In genomic region chr9:137256362-137256761, GRCh38 we compare ENCODE assay signal across 9 cellular contexts. TPM values are rescaled to one million over a fixed set of nuclear protein-coding genes. Genes with fewer than 3 reads are reported as not detected.
DNase-seq lines count a peak whose midpoint lies in the region; ATAC-seq and TF ChIP-seq lines count a peak whose summit lies in the region.
"Had no signal": no experiment of that assay in that cellular context is flagged by ENCODE, and none has a peak within 500 bp of the region (broad histone marks: within the 10 kb centered on the region; RNA-seq: fewer than 3 reads in every experiment).

No MANE protein-coding gene starts in this region.

- H3K9me3 Mint-ChIP-seq in CD8-positive, alpha-beta memory T cell = no peaks in the 10 kb centered on the region
- no peaks in the 10 kb centered on the region for H3K9me3 Mint-ChIP-seq in endodermal cell
- H3K9me3 Mint-ChIP-seq in osteocyte (ENCODE audit: unreplicated experiment) = no peaks in the 10 kb centered on the region

- H2AFZ ChIP-seq in OCI-LY3 (ENCODE audit: low read depth, low read length) = no peak overlapping the region

- H3K79me2 ChIP-seq in OCI-LY3 (ENCODE audit: low read length) = peaks cover 31% of the 10 kb centered on the region

- POLR2A ChIA-PET in CD8-positive, alpha-beta memory T cell (lab: Charles Lee) = interaction anchor here (5.4 kb wide), 1 partner anchor 15 kb away, joined by 83 read pairs; the partner anchor contains the start of gene TUBB4B
- POLR2A ChIA-PET in GM10248 (lab: Yijun Ruan, JAX) = interaction anchor here (1.0 to 7.2 kb wide), 2 partner anchors 13 to 46 kb away, joined by 3 to 124 read pairs; partner anchors contain the start of genes NRARP and TUBB4B

- H3K4me1 Mint-ChIP-seq in CD8-positive, alpha-beta memory T cell = peaks cover 8 to 25% (median 11%) of the 10 kb centered on the region in 3 donors
- peaks cover 8% of the 10 kb centered on the region for H3K4me1 Mint-ChIP-seq in endodermal cell
- peaks cover 15% of the 10 kb centered on the region for H3K4me1 Mint-ChIP-seq in osteocyte (ENCODE audit: unreplicated experiment)

- no peaks in the 10 kb centered on the region for H3K36me3 ChIP-seq in CD8-positive, alpha-beta memory T cell (ENCODE audit: insufficient read depth, low read length)
- H3K36me3 ChIP-seq in OCI-LY3 (replicated peaks; ENCODE audit: low read depth, low read length) (peaks cover 13% of the 10 kb centered on the region), endodermal cell (ENCODE audit: control insufficient read depth, insufficient read depth, low read length) (peaks cover 25% of the 10 kb centered on the region)

- no peak for ATAC-seq in GM21447 (IDR thresholded peaks at IDR 0.05; ENCODE audit: unreplicated experiment)
- no peak for ATAC-seq in GM19328 (IDR thresholded peaks at IDR 0.05; ENCODE audit: unreplicated experiment)

- CTCF ChIA-PET in CD8-positive, alpha-beta memory T cell (lab: Charles Lee) = interaction anchor here (1.4 to 6.2 kb wide), 5 partner anchors 15 to 167 kb away, joined by 5 to 43 read pairs (median 7); partner anchors contain the start of genes EXD3, NOXA1 and TUBB4B
- CTCF ChIA-PET in GM10248 (lab: Yijun Ruan, JAX) = interaction anchor here (0.9 to 2.3 kb wide), 8 partner anchors 9 to 167 kb away, joined by 3 to 13 read pairs (median 4); partner anchors contain the start of genes ANAPC2, EXD3, NOXA1 and NRARP

- WGBS in endodermal cell (ENCODE audit: insufficient coverage in 1 of 2, insufficient read length in 1 of 2), 2 experiments = 87 to 93% methylated on average over 9 to 15 of the region's 15 CpGs

- H3K27me3 Mint-ChIP-seq in CD8-positive, alpha-beta memory T cell = no peaks in the 10 kb centered on the region
- H3K27me3 Mint-ChIP-seq in endodermal cell (ENCODE audit: insufficient read depth) = no peaks in the 10 kb centered on the region
- no peaks in the 10 kb centered on the region for H3K27me3 Mint-ChIP-seq in osteocyte (ENCODE audit: unreplicated experiment)

- peaks cover 0 to 29% (median 0%) of the 10 kb centered on the region in 3 donors for H3K36me3 Mint-ChIP-seq in CD8-positive, alpha-beta memory T cell
- H3K36me3 Mint-ChIP-seq in endodermal cell (ENCODE audit: low read depth) (peaks cover 22% of the 10 kb centered on the region), osteocyte (ENCODE audit: unreplicated experiment) (no peaks in the 10 kb centered on the region)

- peak overlapping the region; percentile 86 to 93 (median 88) for H3K4me3 Mint-ChIP-seq in CD8-positive, alpha-beta memory T cell
- H3K4me3 Mint-ChIP-seq in endodermal cell (peak overlapping the region; percentile 72), osteocyte (ENCODE audit: unreplicated experiment) (peak overlapping the region; percentile 85)

- H4K20me1 ChIP-seq in OCI-LY3 (ENCODE audit: insufficient read depth, low read length) = 0 out of 2 replicates have a peak, but pooled peaks cover 6% of the 10 kb centered on the region

- TF ChIP-seq CTCF in OCI-LY3 (IDR thresholded peaks at IDR 0.05; ENCODE audit: low read depth, low read length) = no peak
- no peak for TF ChIP-seq CTCF in endodermal cell (conservative IDR thresholded peaks at IDR 0.05)
- TF ChIP-seq CTCF in osteocyte (IDR thresholded peaks at IDR 0.05) = no peak
- no peak for TF ChIP-seq CTCF in GM10248 (IDR thresholded peaks at IDR 0.05; ENCODE audit: control extremely low read depth, extremely low read depth, low read depth, missing control alignments)

- peak overlapping the region in 3 of 8 donors; percentile 61 to 81 (median 61) for H3K27ac Mint-ChIP-seq in CD8-positive, alpha-beta memory T cell
- no peak overlapping the region for H3K27ac Mint-ChIP-seq in endodermal cell
- H3K27ac Mint-ChIP-seq in osteocyte (ENCODE audit: unreplicated experiment) = no peak overlapping the region

- peak overlapping the region; percentile 83 for H3K4me2 ChIP-seq in OCI-LY3 (ENCODE audit: low read length)

- H3K27ac ChIP-seq in CD8-positive, alpha-beta memory T cell (ENCODE audit: low read depth, low read length) = no peak overlapping the region
- H3K27ac ChIP-seq in OCI-LY3 (ENCODE audit: low read length) = no peak overlapping the region
- no peak overlapping the region for H3K27ac ChIP-seq in endodermal cell (ENCODE audit: low read depth, low read length)

- no peaks in the 10 kb centered on the region for H3K9me3 ChIP-seq in CD8-positive, alpha-beta memory T cell (ENCODE audit: low read length)
- H3K9me3 ChIP-seq in OCI-LY3 (ENCODE audit: insufficient read depth, low read length) = no peaks in the 10 kb centered on the region
- no peaks in the 10 kb centered on the region for H3K9me3 ChIP-seq in endodermal cell (ENCODE audit: control insufficient read depth, low read length)
- H3K9me3 ChIP-seq: testis had no signal

- peak overlapping the region; percentile 72 for H3K4me3 ChIP-seq in CD8-positive, alpha-beta memory T cell (ENCODE audit: low read length)
- H3K4me3 ChIP-seq in OCI-LY3 (ENCODE audit: low read length) (peak overlapping the region; percentile 96), endodermal cell (ENCODE audit: low read length) (peak overlapping the region; percentile 94)

- peaks cover 18% of the 10 kb centered on the region for H3K4me1 ChIP-seq in CD8-positive, alpha-beta memory T cell (ENCODE audit: insufficient read depth, low read length)
- H3K4me1 ChIP-seq in OCI-LY3 (ENCODE audit: low read length) (peaks cover 33% of the 10 kb centered on the region), endodermal cell (ENCODE audit: control insufficient read depth, insufficient read depth, low read length) (peaks cover 16% of the 10 kb centered on the region)

- H3K27me3 ChIP-seq in CD8-positive, alpha-beta memory T cell (ENCODE audit: insufficient read depth, low read length, poor library complexity, severe bottlenecking) = no peaks in the 10 kb centered on the region
- H3K27me3 ChIP-seq in OCI-LY3 (ENCODE audit: low read depth, low read length) (no peaks in the 10 kb centered on the region), endodermal cell (ENCODE audit: control insufficient read depth, insufficient read depth, low read length, poor library complexity, severe bottlenecking) (no peaks in the 10 kb centered on the region)
- H3K27me3 ChIP-seq: testis had no signal

- peak overlapping the region; percentile 86; the same call in 1 of the 2 replicates for H3K9ac ChIP-seq in OCI-LY3 (ENCODE audit: low read length)
- H3K9ac ChIP-seq in endodermal cell (ENCODE audit: extremely low read depth, low read length, poor library complexity, severe bottlenecking) = no peak overlapping the region

- no peak for DNase-seq in CD8-positive, alpha-beta memory T cell
- DNase-seq in endodermal cell = no peak
- DNase-seq in osteocyte (ENCODE audit: extremely low spot score, unreplicated experiment) = no peak
- no peak for DNase-seq in NCI-H2029 treated with DMSO at 0.1 percent for 48 hours (lab: John Stamatoyannopoulos, UW)
- DNase-seq in GM10248 (ENCODE audit: extremely low spot score) = no peak
- DNase-seq: testis had no signal

RNA-seq across cellular contexts. Expression of gene NELFB, which starts 1.2 kb away (rescaled TPM):
- 10 to 100 TPM; 67.5 to 72.0 TPM for total RNA-seq in CD8-positive, alpha-beta memory T cell
- polyA plus RNA-seq in CD8-positive, alpha-beta memory T cell = 34.8 TPM
- total RNA-seq in endodermal cell (10 to 100 TPM; 73.3 to 86.6 TPM), osteocyte (54.1 and 57.6 TPM in 2 replicates)
- polyA plus RNA-seq in endodermal cell (2013, experiment 1 of 2) = 56.8 TPM
- 55.1 TPM for polyA plus RNA-seq in endodermal cell (2013, experiment 2 of 2)

RNA-seq across cellular contexts. Expression of gene STPG3, which starts 5.3 kb away (rescaled TPM):
- total RNA-seq in CD8-positive, alpha-beta memory T cell = under 1 TPM; 0.27 to 0.28 TPM
- not detected for polyA plus RNA-seq in CD8-positive, alpha-beta memory T cell
- total RNA-seq in endodermal cell (not detected), osteocyte (0.50 and 0.78 TPM in 2 replicates)
- polyA plus RNA-seq in endodermal cell (2013, experiment 1 of 2) = not detected
- not detected for polyA plus RNA-seq in endodermal cell (2013, experiment 2 of 2)

RNA-seq across cellular contexts. Expression of gene TUBB4B, which starts 15.3 kb away (rescaled TPM):
- total RNA-seq in CD8-positive, alpha-beta memory T cell = 100 to 1,000 TPM; 322 to 331 TPM
- polyA plus RNA-seq in CD8-positive, alpha-beta memory T cell = 64.6 TPM
- total RNA-seq in endodermal cell (100 to 1,000 TPM; 328 to 415 TPM), osteocyte (132 and 136 TPM in 2 replicates)
- polyA plus RNA-seq in endodermal cell (2013, experiment 1 of 2) = 395 TPM
- polyA plus RNA-seq in endodermal cell (2013, experiment 2 of 2) = 425 TPM

RNA-seq across cellular contexts. Expression of gene TOR4A, which starts 21.2 kb away (rescaled TPM):
- total RNA-seq in CD8-positive, alpha-beta memory T cell = 1 to 10 TPM; 3.3 to 3.9 TPM
- 1.8 TPM for polyA plus RNA-seq in CD8-positive, alpha-beta memory T cell
- total RNA-seq in endodermal cell = 10 to 100 TPM; 14.2 to 18.9 TPM
- 4.6 TPM for polyA plus RNA-seq in endodermal cell (2013, experiment 1 of 2)
- 5.1 TPM for polyA plus RNA-seq in endodermal cell (2013, experiment 2 of 2)
- total RNA-seq in osteocyte = 1.2 and 1.9 TPM in 2 replicates

RNA-seq across cellular contexts. Expression of gene SLC34A3, which starts 25.7 kb away (rescaled TPM):
- total RNA-seq in CD8-positive, alpha-beta memory T cell = not detected
- not detected for polyA plus RNA-seq in CD8-positive, alpha-beta memory T cell
- total RNA-seq in endodermal cell = under 1 TPM in 1 of 2 donors, not detected in 1; 0.15 TPM
- not detected for polyA plus RNA-seq in endodermal cell (2013, experiment 1 of 2)
- 0.12 TPM for polyA plus RNA-seq in endodermal cell (2013, experiment 2 of 2)
- total RNA-seq in osteocyte = not detected in 2 replicates
